In genomic region chr5:38789777-38790176, GRCh38 we compare ENCODE assay signal across 1 cellular context.
TF ChIP-seq lines count a peak whose summit lies in the region.

No MANE protein-coding gene starts in this region.

TF ChIP-seq in IMR-90, 13 proteins besides CTCF, POLR2A, EP300 and RAD21 (continued from another document):
- TF ChIP-seq MAFK (IDR thresholded peaks at IDR 0.05; ENCODE audit: low read depth, low read length) (no peak), RCOR1 (IDR thresholded peaks at IDR 0.05; ENCODE audit: insufficient replicate concordance, low read length) (no peak), NFE2L2 (IDR thresholded peaks at IDR 0.05; ENCODE audit: low read depth, low read length) (no peak), FOS (IDR thresholded peaks at IDR 0.05; ENCODE audit: low read depth, low read length) (no peak)
